15 cellular contexts compared by ENCODE assay signal in the genomic region with DNA sequence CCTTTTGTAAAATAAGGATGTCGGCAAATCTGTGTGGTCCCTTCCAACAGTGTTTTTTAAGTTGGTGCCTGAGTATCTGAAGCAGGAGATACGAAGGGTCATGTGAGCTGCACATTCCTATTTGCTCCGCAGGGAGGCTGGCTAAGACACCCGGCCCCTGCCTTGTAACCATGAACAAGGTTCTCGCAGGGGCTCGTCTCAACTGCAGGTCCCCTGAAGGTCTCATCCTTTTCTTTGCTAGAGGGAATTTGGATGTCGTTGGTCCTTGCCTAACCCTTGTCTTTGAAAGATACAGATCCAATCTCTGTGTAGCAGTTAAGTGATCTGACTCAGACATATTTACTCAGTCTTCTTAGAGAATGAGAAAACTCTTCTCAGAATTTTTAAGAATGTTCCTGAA.
A peak's percentile ranks its signal among the peaks of the same experiment; 100 is the strongest.
DNase-seq lines count a peak whose midpoint lies in the region; ATAC-seq, FAIRE-seq and TF ChIP-seq lines count a peak whose summit lies in the region.
"Had no signal": no experiment of that assay in that cellular context is flagged by ENCODE, and none has a peak within 500 bp of the region (broad histone marks: within the 10 kb centered on the region; RNA-seq: fewer than 3 reads in every experiment).

No MANE protein-coding gene starts in this region.

- H3K9me3 ChIP-seq in BLaER1 treated with 17β-estradiol and CSF1 and Interleukin-3, amounts not matched to agents 10 nM and 100 nM (replicated peaks in 1 of 11), result peaks cover 0 to 17% (median 4%) of the 10 kb centered on the region in 11 experiments; a peak in 6 of 22 replicates
- H3K9me3 ChIP-seq in adipocyte (ENCODE audit: control insufficient read depth, low read length) (no peaks in the 10 kb centered on the region), left lung (no peaks in the 10 kb centered on the region), skeletal muscle tissue (ENCODE audit: control insufficient read depth in 3 of 3, low read length in 3 of 3) (no peaks in the 10 kb centered on the region)

- no peak overlapping the region for H3K9ac ChIP-seq in BLaER1 treated with 17β-estradiol and CSF1 and Interleukin-3, amounts not matched to agents 10 nM and 100 nM
- H3K9ac ChIP-seq in adipocyte (ENCODE audit: low read length) (peak overlapping the region; percentile 9), skeletal muscle tissue (ENCODE audit: low read depth in 1 of 3, low read length in 3 of 3) (no peak overlapping the region)

- H3K27ac Mint-ChIP-seq in activated CD4-positive, alpha-beta memory T cell treated with anti-CD3 and anti-CD28 coated beads, Interleukin-2, amount 10 ng/mL, durations not matched to agents 7 days and 5 days, result no peak overlapping the region

- TF ChIP-seq CTCF in left lung (IDR thresholded peaks at IDR 0.05), result no peak

- peak overlapping the region in 6 of 11 experiments; percentile 14 to 62 (median 48); a peak in 7 of 22 replicates for H3K4me2 ChIP-seq in BLaER1 treated with 17β-estradiol and CSF1 and Interleukin-3, amounts not matched to agents 10 nM and 100 nM

- CTCF ChIA-PET in activated CD4-positive, alpha-beta memory T cell treated with anti-CD3 and anti-CD28 coated beads, Interleukin-2, amount 10 ng/mL, durations not matched to agents 7 days and 5 days (lab: Charles Lee), result no interaction called here

- peaks cover 2% of the 10 kb centered on the region for H3K4me1 Mint-ChIP-seq in activated CD4-positive, alpha-beta memory T cell treated with anti-CD3 and anti-CD28 coated beads, Interleukin-2, amount 10 ng/mL, durations not matched to agents 7 days and 5 days

- no peaks in the 10 kb centered on the region for H3K36me3 Mint-ChIP-seq in activated CD4-positive, alpha-beta memory T cell treated with anti-CD3 and anti-CD28 coated beads, Interleukin-2, amount 10 ng/mL, durations not matched to agents 7 days and 5 days (ENCODE audit: low read depth)

- H3K9me3 Mint-ChIP-seq in activated CD4-positive, alpha-beta memory T cell treated with anti-CD3 and anti-CD28 coated beads, Interleukin-2, amount 10 ng/mL, durations not matched to agents 7 days and 5 days, result no peaks in the 10 kb centered on the region
- H3K9me3 Mint-ChIP-seq: memory B cell had no signal

- POLR2A ChIA-PET in activated CD4-positive, alpha-beta memory T cell treated with anti-CD3 and anti-CD28 coated beads, Interleukin-2, amount 10 ng/mL, durations not matched to agents 7 days and 5 days (lab: Charles Lee), result no interaction called here

- H3K27ac ChIP-seq in BLaER1 treated with 17β-estradiol and CSF1 and Interleukin-3, amounts not matched to agents 10 nM and 100 nM, result peak overlapping the region in 1 of 11 experiments; percentile 32; a peak in 1 of 22 replicates
- H3K27ac ChIP-seq in left lung (peak overlapping the region; percentile 26 to 81), skeletal muscle tissue (ENCODE audit: low read depth, low read length) (peak overlapping the region; percentile 12)

- FAIRE-seq in GM19239 (lab: Jason Lieb, UNC), result no peak

- no peaks in the 10 kb centered on the region for H3K27me3 Mint-ChIP-seq in activated CD4-positive, alpha-beta memory T cell treated with anti-CD3 and anti-CD28 coated beads, Interleukin-2, amount 10 ng/mL, durations not matched to agents 7 days and 5 days
- H3K27me3 Mint-ChIP-seq: memory B cell had no signal

- intact Hi-C loops in left lung (cut with DNase I), result no loop called here

- no peaks in the 10 kb centered on the region for H3K27me3 ChIP-seq in BLaER1 treated with 17β-estradiol and CSF1 and Interleukin-3, amounts not matched to agents 10 nM and 100 nM
- H3K27me3 ChIP-seq in adipocyte (replicated peaks; ENCODE audit: control insufficient read depth, insufficient read depth, low read length), result no peaks in the 10 kb centered on the region
- H3K27me3 ChIP-seq in left lung, result no peaks in the 10 kb centered on the region
- no peaks in the 10 kb centered on the region for H3K27me3 ChIP-seq in skeletal muscle tissue (ENCODE audit: control insufficient read depth in 3 of 3, insufficient read depth in 3 of 3, low read length in 3 of 3)

- peaks cover 0 to 11% (median 6%) of the 10 kb centered on the region in 11 experiments; a peak in 8 of 22 replicates for H3K36me3 ChIP-seq in BLaER1 treated with 17β-estradiol and CSF1 and Interleukin-3, amounts not matched to agents 10 nM and 100 nM
- H3K36me3 ChIP-seq in adipocyte (ENCODE audit: control insufficient read depth, insufficient read depth, low read length, severe bottlenecking) (no peaks in the 10 kb centered on the region), left lung (no peaks in the 10 kb centered on the region), skeletal muscle tissue (ENCODE audit: control insufficient read depth in 3 of 3, insufficient read depth in 3 of 3, low read length in 3 of 3) (no peaks in the 10 kb centered on the region)

- DNase-seq in adipocyte (ENCODE audit: low read depth) (no peak), left lung (no peak), NCI-H128 (lab: John Stamatoyannopoulos, UW; ENCODE audit: unreplicated experiment) (no peak), GM19239 (ENCODE audit: insufficient read length, low spot score) (no peak)
- DNase-seq in activated CD4-positive, alpha-beta memory T cell treated with anti-CD3 and anti-CD28 coated beads, Interleukin-2, amount 10 ng/mL, durations not matched to agents 7 days and 5 days, result no peak
- no peak for DNase-seq in activated CD4-positive, alpha-beta T cell treated with anti-CD3 and anti-CD28 coated beads, Interleukin-2, amount 50 U/mL, for 1 hour
- DNase-seq: NCI-H2081; NCI-H69; occipital lobe; PC-3; stimulated activated CD4-positive, alpha-beta T cell treated with anti-CD3 and anti-CD28 coated beads, Interleukin-12 subunit alpha, Interleukin-12 subunit beta, amount 100 ng/mL, for 4 hours had no signal

- no peak overlapping the region for H3K4me3 Mint-ChIP-seq in activated CD4-positive, alpha-beta memory T cell treated with anti-CD3 and anti-CD28 coated beads, Interleukin-2, amount 10 ng/mL, durations not matched to agents 7 days and 5 days
- H3K4me3 Mint-ChIP-seq: memory B cell had no signal

- peaks cover 24 to 91% (median 37%) of the 10 kb centered on the region in 11 experiments; a peak in 21 of 22 replicates for H4K20me1 ChIP-seq in BLaER1 treated with 17β-estradiol and CSF1 and Interleukin-3, amounts not matched to agents 10 nM and 100 nM

- H3K4me1 ChIP-seq in BLaER1 treated with 17β-estradiol and CSF1 and Interleukin-3, amounts not matched to agents 10 nM and 100 nM, result peaks cover 43 to 67% (median 58%) of the 10 kb centered on the region in 10 experiments
- H3K4me1 ChIP-seq in adipocyte (ENCODE audit: control insufficient read depth, insufficient read depth, low read length) (peaks cover 47% of the 10 kb centered on the region), left lung (peaks cover 9 to 35% of the 10 kb centered on the region in 2 donors), skeletal muscle tissue (ENCODE audit: control insufficient read depth in 3 of 3, insufficient read depth in 3 of 3, low read length in 3 of 3) (peaks cover 0 to 12% (median 3%) of the 10 kb centered on the region in 3 donors)

- no peak overlapping the region for H3K4me3 ChIP-seq in BLaER1 treated with 17β-estradiol and CSF1 and Interleukin-3, amounts not matched to agents 10 nM and 100 nM
- peak overlapping the region; percentile 15 for H3K4me3 ChIP-seq in adipocyte (ENCODE audit: low read length)
- H3K4me3 ChIP-seq in left lung, result no peak overlapping the region
- H3K4me3 ChIP-seq in skeletal muscle tissue (ENCODE audit: low read length in 3 of 3), result no peak overlapping the region

- ATAC-seq in left lung, result peak; percentile 19
- ATAC-seq: esophagus mucosa, PC-3 had no signal
